Comparison of ENCODE assay signal across 1 cellular context in the genomic region with DNA sequence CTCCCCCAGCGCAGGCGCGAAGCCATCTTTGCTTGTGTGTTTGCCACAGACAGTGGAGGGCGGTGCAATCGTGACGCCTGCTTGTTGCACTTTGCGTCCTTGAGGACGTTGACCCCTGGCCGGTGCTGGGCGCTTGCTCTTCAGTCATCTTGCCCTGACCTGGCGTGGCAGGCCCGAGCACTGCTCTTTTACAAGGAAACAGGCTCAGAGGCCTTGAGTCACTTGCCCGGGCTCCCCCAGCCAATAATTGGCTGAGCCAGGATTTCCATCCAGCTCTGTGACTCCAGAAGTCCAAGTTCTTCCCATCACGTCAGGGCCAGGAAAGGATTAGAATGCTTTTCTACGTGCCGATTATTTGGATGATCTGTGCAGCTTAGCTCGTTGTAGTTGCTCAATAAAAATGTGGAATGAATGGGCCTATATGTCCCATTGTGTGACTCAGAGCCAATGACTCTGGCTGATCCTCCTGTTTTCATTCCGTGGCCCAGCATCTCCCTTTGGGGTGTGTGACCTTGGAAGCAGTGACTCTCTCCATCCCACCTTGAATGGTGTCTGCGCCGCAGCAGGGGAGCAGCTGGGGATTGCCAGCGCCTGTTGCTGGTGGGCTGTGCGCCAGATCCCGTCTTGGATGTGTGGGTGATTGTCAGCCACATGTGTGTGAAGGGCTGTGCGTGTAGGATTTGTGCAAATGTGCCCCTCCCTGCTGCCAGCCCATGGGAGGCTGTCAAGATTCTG.
TF ChIP-seq lines count a peak whose summit lies in the region.

No MANE protein-coding gene starts in this region.

TF ChIP-seq in HepG2, 621 proteins besides CTCF, POLR2A, EP300 and RAD21 (continued from another document and continues in another):
- TF ChIP-seq CBX5 (CRISPR knock-in tag; IDR thresholded peaks at IDR 0.05; ENCODE audit: borderline replicate concordance) = peak; percentile 74; the same call in 1 of the 2 replicates
- TF ChIP-seq ZBTB14 (CRISPR knock-in tag; IDR thresholded peaks at IDR 0.05) = no peak
- TF ChIP-seq HNF1B (CRISPR knock-in tag; IDR thresholded peaks at IDR 0.05) = peak; percentile 82
- TF ChIP-seq STAG1 (CRISPR knock-in tag; IDR thresholded peaks at IDR 0.05) = peak; percentile 39
- TF ChIP-seq ZNF670 (CRISPR knock-in tag; IDR thresholded peaks at IDR 0.05; ENCODE audit: borderline replicate concordance) = no peak
- TF ChIP-seq, protein P1, sequence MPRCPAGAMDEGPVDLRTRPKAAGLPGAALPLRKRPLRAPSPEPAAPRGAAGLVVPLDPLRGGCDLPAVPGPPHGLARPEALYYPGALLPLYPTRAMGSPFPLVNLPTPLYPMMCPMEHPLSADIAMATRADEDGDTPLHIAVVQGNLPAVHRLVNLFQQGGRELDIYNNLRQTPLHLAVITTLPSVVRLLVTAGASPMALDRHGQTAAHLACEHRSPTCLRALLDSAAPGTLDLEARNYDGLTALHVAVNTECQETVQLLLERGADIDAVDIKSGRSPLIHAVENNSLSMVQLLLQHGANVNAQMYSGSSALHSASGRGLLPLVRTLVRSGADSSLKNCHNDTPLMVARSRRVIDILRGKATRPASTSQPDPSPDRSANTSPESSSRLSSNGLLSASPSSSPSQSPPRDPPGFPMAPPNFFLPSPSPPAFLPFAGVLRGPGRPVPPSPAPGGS (CRISPR knock-in tag; IDR thresholded peaks at IDR 0.05) = no peak
- TF ChIP-seq ZIK1 (CRISPR knock-in tag; IDR thresholded peaks at IDR 0.05; ENCODE audit: borderline replicate concordance, low read depth) = no peak; the same call in 1 of the 2 replicates
- no peak for TF ChIP-seq E2F5 (CRISPR knock-in tag; conservative IDR thresholded peaks at IDR 0.05)
- TF ChIP-seq CCDC6 (CRISPR knock-in tag; IDR thresholded peaks at IDR 0.05) = no peak
- no peak for TF ChIP-seq ZNF780A (CRISPR knock-in tag; IDR thresholded peaks at IDR 0.05)
- TF ChIP-seq IKZF5 (CRISPR knock-in tag; IDR thresholded peaks at IDR 0.05) = peak; percentile 71
- TF ChIP-seq NFIB (CRISPR knock-in tag; IDR thresholded peaks at IDR 0.05; ENCODE audit: borderline replicate concordance) = no peak
- peak in 1 of 2 experiments; percentile 28; a peak in 1 of 4 replicates for TF ChIP-seq REST (IDR thresholded peaks at IDR 0.05; ENCODE audit: borderline replicate concordance in 1 of 2, low read depth in 1 of 2, low read length in 2 of 2)
- TF ChIP-seq, protein P2, sequence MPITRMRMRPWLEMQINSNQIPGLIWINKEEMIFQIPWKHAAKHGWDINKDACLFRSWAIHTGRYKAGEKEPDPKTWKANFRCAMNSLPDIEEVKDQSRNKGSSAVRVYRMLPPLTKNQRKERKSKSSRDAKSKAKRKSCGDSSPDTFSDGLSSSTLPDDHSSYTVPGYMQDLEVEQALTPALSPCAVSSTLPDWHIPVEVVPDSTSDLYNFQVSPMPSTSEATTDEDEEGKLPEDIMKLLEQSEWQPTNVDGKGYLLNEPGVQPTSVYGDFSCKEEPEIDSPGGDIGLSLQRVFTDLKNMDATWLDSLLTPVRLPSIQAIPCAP (CRISPR knock-in tag; IDR thresholded peaks at IDR 0.05; ENCODE audit: low read depth) = no peak
- no peak for TF ChIP-seq ZNF781 (CRISPR knock-in tag; IDR thresholded peaks at IDR 0.05; ENCODE audit: borderline replicate concordance, not compliant biosample characterization)
- TF ChIP-seq ZSCAN20 (CRISPR knock-in tag; IDR thresholded peaks at IDR 0.05; ENCODE audit: borderline replicate concordance) = no peak
- TF ChIP-seq ZNF251 (CRISPR knock-in tag; IDR thresholded peaks at IDR 0.05) = 0 out of 2 replicates have a peak, but pooled peaks have one; percentile 72
- TF ChIP-seq ARNT (IDR thresholded peaks at IDR 0.05) = no peak
- no peak for TF ChIP-seq ZNF639 (CRISPR knock-in tag; conservative IDR thresholded peaks at IDR 0.05)
- no peak for TF ChIP-seq HNRNPK (IDR thresholded peaks at IDR 0.05; ENCODE audit: low read depth, low read length, poor library complexity, severe bottlenecking)
- peak; percentile 99 for TF ChIP-seq SP5 (CRISPR knock-in tag; IDR thresholded peaks at IDR 0.05; ENCODE audit: borderline replicate concordance, low read depth)
- no peak for TF ChIP-seq ZNF616 (CRISPR knock-in tag; IDR thresholded peaks at IDR 0.05; ENCODE audit: low read depth)
- peak; percentile 35; the same call in 1 of the 2 replicates for TF ChIP-seq ZNF274 (CRISPR knock-in tag; IDR thresholded peaks at IDR 0.05)
- TF ChIP-seq ZNF20 (CRISPR knock-in tag; IDR thresholded peaks at IDR 0.05) = no peak
- TF ChIP-seq FLYWCH1 (CRISPR knock-in tag; IDR thresholded peaks at IDR 0.05) = no peak
- TF ChIP-seq ZNF350 (CRISPR knock-in tag; IDR thresholded peaks at IDR 0.05; ENCODE audit: borderline replicate concordance, low read depth) = peak; percentile 6; the same call in 1 of the 2 replicates
- TF ChIP-seq ZNF282 (IDR thresholded peaks at IDR 0.05; ENCODE audit: partially characterized antibody) = no peak
- TF ChIP-seq TBX3 (IDR thresholded peaks at IDR 0.05; ENCODE audit: borderline replicate concordance) = peak; percentile 63; the same call in 1 of the 2 replicates
- peak; percentile 60; the same call in 1 of the 2 replicates for TF ChIP-seq ZNF768 (CRISPR knock-in tag; IDR thresholded peaks at IDR 0.05)
- no peak for TF ChIP-seq TSC22D2 (CRISPR knock-in tag; IDR thresholded peaks at IDR 0.05; ENCODE audit: borderline replicate concordance)
- peak; percentile 57 for TF ChIP-seq RCOR2 (CRISPR knock-in tag; IDR thresholded peaks at IDR 0.05)
- TF ChIP-seq, protein P3, sequence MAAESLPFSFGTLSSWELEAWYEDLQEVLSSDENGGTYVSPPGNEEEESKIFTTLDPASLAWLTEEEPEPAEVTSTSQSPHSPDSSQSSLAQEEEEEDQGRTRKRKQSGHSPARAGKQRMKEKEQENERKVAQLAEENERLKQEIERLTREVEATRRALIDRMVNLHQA (CRISPR knock-in tag; IDR thresholded peaks at IDR 0.05) = no peak
- peak; percentile 79; the same call in 1 of the 2 replicates for TF ChIP-seq ATF2 (CRISPR knock-in tag; IDR thresholded peaks at IDR 0.05)
- no peak for TF ChIP-seq MED8 (CRISPR knock-in tag; IDR thresholded peaks at IDR 0.05; ENCODE audit: insufficient replicate concordance)
- TF ChIP-seq ZNF569 (CRISPR knock-in tag; IDR thresholded peaks at IDR 0.05; ENCODE audit: borderline replicate concordance) = no peak
- no peak for TF ChIP-seq PHB2 (IDR thresholded peaks at IDR 0.05; ENCODE audit: partially characterized antibody)
- peak; percentile 42; the same call in 1 of the 2 replicates for TF ChIP-seq ELF1 (CRISPR knock-in tag; IDR thresholded peaks at IDR 0.05)
- TF ChIP-seq ZSCAN9 (CRISPR knock-in tag; IDR thresholded peaks at IDR 0.05; ENCODE audit: borderline replicate concordance) = peak; percentile 78; the same call in 1 of the 2 replicates
- peak; percentile 90 for TF ChIP-seq RBM22 (optimal IDR thresholded peaks at IDR 0.05; ENCODE audit: low read length)
- TF ChIP-seq ZNF205 (CRISPR knock-in tag; IDR thresholded peaks at IDR 0.05) = peak; percentile 88
- TF ChIP-seq ZNF570 (CRISPR knock-in tag; IDR thresholded peaks at IDR 0.05; ENCODE audit: borderline replicate concordance) = no peak
- TF ChIP-seq GZF1 (CRISPR knock-in tag; IDR thresholded peaks at IDR 0.05) = no peak
- TF ChIP-seq, protein P4, sequence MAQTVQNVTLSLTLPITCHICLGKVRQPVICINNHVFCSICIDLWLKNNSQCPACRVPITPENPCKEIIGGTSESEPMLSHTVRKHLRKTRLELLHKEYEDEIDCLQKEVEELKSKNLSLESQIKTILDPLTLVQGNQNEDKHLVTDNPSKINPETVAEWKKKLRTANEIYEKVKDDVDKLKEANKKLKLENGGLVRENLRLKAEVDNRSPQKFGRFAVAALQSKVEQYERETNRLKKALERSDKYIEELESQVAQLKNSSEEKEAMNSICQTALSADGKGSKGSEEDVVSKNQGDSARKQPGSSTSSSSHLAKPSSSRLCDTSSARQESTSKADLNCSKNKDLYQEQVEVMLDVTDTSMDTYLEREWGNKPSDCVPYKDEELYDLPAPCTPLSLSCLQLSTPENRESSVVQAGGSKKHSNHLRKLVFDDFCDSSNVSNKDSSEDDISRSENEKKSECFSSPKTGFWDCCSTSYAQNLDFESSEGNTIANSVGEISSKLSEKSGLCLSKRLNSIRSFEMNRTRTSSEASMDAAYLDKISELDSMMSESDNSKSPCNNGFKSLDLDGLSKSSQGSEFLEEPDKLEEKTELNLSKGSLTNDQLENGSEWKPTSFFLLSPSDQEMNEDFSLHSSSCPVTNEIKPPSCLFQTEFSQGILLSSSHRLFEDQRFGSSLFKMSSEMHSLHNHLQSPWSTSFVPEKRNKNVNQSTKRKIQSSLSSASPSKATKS (CRISPR knock-in tag; IDR thresholded peaks at IDR 0.05) = no peak
- peak; percentile 94 for TF ChIP-seq AKAP8 (CRISPR knock-in tag; IDR thresholded peaks at IDR 0.05)
